ENCODE assay signal across 8 cellular contexts in genomic region chr5:88675758-88676636, GRCh38.
DNase-seq lines count a peak whose midpoint lies in the region; ATAC-seq and TF ChIP-seq lines count a peak whose summit lies in the region.

No MANE protein-coding gene starts in this region.

- H3K27ac ChIP-seq in endodermal cell (ENCODE audit: low read depth, low read length) (peak overlapping the region; percentile 99), muscle layer of duodenum (ENCODE audit: low read length) (no peak overlapping the region)

- H3K4me1 ChIP-seq in endodermal cell (ENCODE audit: control insufficient read depth, insufficient read depth, low read length), result no peaks in the 10 kb centered on the region
- peaks cover 6 to 37% of the 10 kb centered on the region in 2 donors for H3K4me1 ChIP-seq in muscle layer of duodenum (ENCODE audit: control insufficient read depth in 1 of 2, insufficient read depth in 2 of 2, low read length in 2 of 2)

- no peaks in the 10 kb centered on the region for H3K36me3 ChIP-seq in endodermal cell (ENCODE audit: control insufficient read depth, insufficient read depth, low read length)
- no peaks in the 10 kb centered on the region for H3K36me3 ChIP-seq in muscle layer of duodenum (ENCODE audit: control insufficient read depth in 1 of 2, insufficient read depth in 2 of 2, low read length in 2 of 2)

- no peaks in the 10 kb centered on the region for H3K36me3 Mint-ChIP-seq in endodermal cell (ENCODE audit: low read depth)

- H3K9me3 Mint-ChIP-seq in endodermal cell, result no peaks in the 10 kb centered on the region

- 0 to 3% methylated on average over 8 to 47 of the region's 52 CpGs for WGBS in endodermal cell (ENCODE audit: insufficient coverage in 1 of 2, insufficient read length in 1 of 2), 2 experiments

- H3K27me3 Mint-ChIP-seq in endodermal cell (ENCODE audit: insufficient read depth), result peaks cover 97% of the 10 kb centered on the region

- H3K4me1 Mint-ChIP-seq in endodermal cell, result peaks cover 26% of the 10 kb centered on the region

- H3K27ac Mint-ChIP-seq in endodermal cell, result no peak overlapping the region

- H3K9ac ChIP-seq in endodermal cell (ENCODE audit: extremely low read depth, low read length, poor library complexity, severe bottlenecking), result no peak overlapping the region

- H3K4me3 ChIP-seq in endodermal cell (ENCODE audit: low read length) (peak overlapping the region; percentile 76), muscle layer of duodenum (ENCODE audit: low read depth in 1 of 2, low read length in 2 of 2) (peak overlapping the region; percentile 64 to 69)

- H3K9me3 ChIP-seq in endodermal cell (ENCODE audit: control insufficient read depth, low read length) (no peaks in the 10 kb centered on the region), muscle layer of duodenum (ENCODE audit: control insufficient read depth in 1 of 2, low read length in 2 of 2) (no peaks in the 10 kb centered on the region)

- peak overlapping the region; percentile 65 for H3K4me3 Mint-ChIP-seq in endodermal cell

- peak; percentile 33 for ATAC-seq in GM21576 (IDR thresholded peaks at IDR 0.05; ENCODE audit: unreplicated experiment)

- peak; percentile 47 for DNase-seq in EH (ENCODE audit: low read depth)
- DNase-seq in Kasumi-1 (lab: John Stamatoyannopoulos, UW), result peak; percentile 73 to 82
- DNase-seq in SK-N-DZ (ENCODE audit: low spot score), result peak; percentile 75
- DNase-seq in endodermal cell, result peak; percentile 92
- DNase-seq in activated CD4-positive, CD25-positive, alpha-beta regulatory T cell treated with anti-CD3 and anti-CD28 coated beads, Interleukin-2, amount 50 U/mL, for 72 hours, result no peak
- DNase-seq in NCI-H2107 treated with DMSO at 0.1 percent for 48 hours (lab: John Stamatoyannopoulos, UW; ENCODE audit: unreplicated experiment), result no peak

- no peak for TF ChIP-seq CTCF in endodermal cell (conservative IDR thresholded peaks at IDR 0.05)

- H3K27me3 ChIP-seq in endodermal cell (ENCODE audit: control insufficient read depth, insufficient read depth, low read length, poor library complexity, severe bottlenecking) (peaks cover 100% of the 10 kb centered on the region), muscle layer of duodenum (ENCODE audit: low read depth, low read length) (peaks cover 93% of the 10 kb centered on the region)

Comparison
In these comparisons a context has a peak if more than half of its experiments do, and no peak if none do; other contexts are left out.
1. DNase-seq: peak in EH (single experiment), Kasumi-1 (2 of 2), SK-N-DZ (single experiment) and endodermal cell (single experiment); none in activated CD4-positive, CD25-positive, alpha-beta regulatory T cell treated with anti-CD3 and anti-CD28 coated beads, Interleukin-2, amount 50 U/mL, for 72 hours (single experiment) and NCI-H2107 treated with DMSO at 0.1 percent for 48 hours (single experiment).